ENCODE assay signal across 13 cellular contexts in genomic region chr10:31999261-31999660, GRCh38.
"Had no signal": no experiment of that assay in that cellular context is flagged by ENCODE, and none has a peak within 500 bp of the region (broad histone marks: within the 10 kb centered on the region; RNA-seq: fewer than 3 reads in every experiment).

No MANE protein-coding gene starts in this region.

- H3K9me3 ChIP-seq: esophagus squamous epithelium, lower lobe of right lung, thoracic aorta, upper lobe of left lung had no signal

- H2AFZ ChIP-seq: parathyroid adenoma had no signal

- H3K4me1 ChIP-seq: parathyroid adenoma had no signal

- H3K4me3 ChIP-seq: esophagus squamous epithelium, lower lobe of right lung, thoracic aorta, upper lobe of left lung had no signal

- H3K27me3 ChIP-seq: esophagus squamous epithelium, upper lobe of left lung had no signal

- H3K9ac ChIP-seq: parathyroid adenoma had no signal

- H3K36me3 ChIP-seq: esophagus squamous epithelium, lower lobe of right lung, thoracic aorta, upper lobe of left lung had no signal

- H3K27ac ChIP-seq: esophagus squamous epithelium, lower lobe of right lung, parathyroid adenoma, thoracic aorta, upper lobe of left lung had no signal

- DNase-seq: activated CD4-positive, alpha-beta T cell treated with anti-CD3 and anti-CD28 coated beads, Interleukin-2, amount 50 U/mL, for 1 hour; activated CD8-positive, alpha-beta memory T cell treated with anti-CD3 and anti-CD28 coated beads for 24 hours; activated gamma-delta T cell; amniotic stem cell; effector memory CD8-positive, alpha-beta T cell; esophagus squamous epithelium; lower lobe of right lung; stimulated activated naive B cell treated with anti-CD40 and anti-IgM and Interleukin-4, amounts not matched to agents 10 μg/mL and 1 μg/mL and 100 μg/mL, for 72 hours; upper lobe of left lung had no signal

- H3K79me2 ChIP-seq: parathyroid adenoma had no signal

- ATAC-seq: activated CD4-positive, CD25-positive, alpha-beta regulatory T cell treated with anti-CD3 and anti-CD28 coated beads, Interleukin-2, amount 50 U/mL, for 24 hours; effector memory CD8-positive, alpha-beta T cell; lower lobe of right lung; sciatic nerve; stimulated activated naive B cell treated with anti-CD40 and anti-IgM and Interleukin-4, amounts not matched to agents 10 μg/mL and 1 μg/mL and 100 μg/mL, for 72 hours had no signal
